18 cellular contexts compared by ENCODE assay signal in genomic region chr12:99611117-99611516, GRCh38. TPM values are rescaled to one million over a fixed set of nuclear protein-coding genes. Genes with fewer than 3 reads are reported as not detected.
DNase-seq lines count a peak whose midpoint lies in the region; ATAC-seq and TF ChIP-seq lines count a peak whose summit lies in the region.
"Had no signal": no experiment of that assay in that cellular context is flagged by ENCODE, and none has a peak within 500 bp of the region (broad histone marks: within the 10 kb centered on the region; RNA-seq: fewer than 3 reads in every experiment).

No MANE protein-coding gene starts in this region.

- H3K4me3 ChIP-seq in HUES6 (ENCODE audit: low read depth, low read length) (no peak overlapping the region), fibroblast of mammary gland (ENCODE audit: control insufficient read depth, low read depth, low read length) (no peak overlapping the region)

- H3K9ac ChIP-seq in HUES6 (ENCODE audit: low read length): no peak overlapping the region

- H3K4me1 ChIP-seq in HUES6 (ENCODE audit: control insufficient read depth, insufficient read depth, low read length): peaks cover 34% of the 10 kb centered on the region

- intact Hi-C loops in posterior cingulate gyrus (cut with DNase I): no loop called here

- H3K9me3 ChIP-seq in HUES6 (ENCODE audit: control insufficient read depth, insufficient read depth, low read depth, low read length): no peaks in the 10 kb centered on the region

- H3K36me3 ChIP-seq in HUES6 (ENCODE audit: control insufficient read depth, insufficient read depth, low read length): no peaks in the 10 kb centered on the region

- peak; percentile 84 for ATAC-seq in SK-N-SH treated with all-trans-retinoic acid at 6 μM for 48 hours
- ATAC-seq in HG02870 (IDR thresholded peaks at IDR 0.05; ENCODE audit: unreplicated experiment): no peak
- no peak for ATAC-seq in HG02840 (IDR thresholded peaks at IDR 0.05; ENCODE audit: low FRiP score, unreplicated experiment)
- ATAC-seq: HCT116 had no signal

- H3K27me3 ChIP-seq in HUES6 (ENCODE audit: control insufficient read depth, insufficient read depth, low read length): no peaks in the 10 kb centered on the region; the same call in 1 of the 2 replicates

- DNase-seq in A172 (ENCODE audit: low spot score): peak; percentile 18
- DNase-seq in fibroblast of mammary gland (ENCODE audit: low read depth): peak; percentile 2
- no peak for DNase-seq in posterior cingulate gyrus
- DNase-seq in amygdala (lab: John Stamatoyannopoulos, UW): no peak
- DNase-seq: 8988T, C1 segment of cervical spinal cord, KBM-7, NCI-H1417, NCI-H2029, NCI-H2171 treated with DMSO at 0.1 percent for 48 hours, NCI-H510A treated with DMSO at 0.1 percent for 48 hours had no signal

- TF ChIP-seq CTCF in fibroblast of mammary gland (conservative IDR thresholded peaks at IDR 0.05; ENCODE audit: control insufficient read depth, insufficient read depth, low read depth, low read length): no peak

- peak overlapping the region; percentile 46; the same call in 1 of the 2 replicates for H3K27ac ChIP-seq in HUES6 (ENCODE audit: low read depth, low read length)
- H3K27ac ChIP-seq: RWPE1 had no signal

TF ChIP-seq in SK-N-SH treated with all-trans-retinoic acid at 6 μM for 48 hours, 23 proteins besides CTCF, POLR2A, EP300 and RAD21:
- no peak for TF ChIP-seq ARNTL (CRISPR knock-in tag; IDR thresholded peaks at IDR 0.05; ENCODE audit: borderline replicate concordance, low read depth)
- 0 out of 2 replicates have a peak, but pooled peaks have one; percentile 29 for TF ChIP-seq ZFP3 (CRISPR knock-in tag; IDR thresholded peaks at IDR 0.05)

RNA-seq across cellular contexts. Expression of gene GARIN6, which starts 36.4 kb away (rescaled TPM):
- total RNA-seq in A172 (2014; rRNA removed; shearing (Covaris generic)): not detected in 2 replicates
- total RNA-seq: SK-MEL-5 had no signal

Comparison
In these comparisons a context has a peak if more than half of its experiments do, and no peak if none do; other contexts are left out.
1. DNase-seq: peak in A172 (single experiment) and fibroblast of mammary gland (single experiment); none in posterior cingulate gyrus (0 of 10) and amygdala (0 of 56).